In the genomic region with DNA sequence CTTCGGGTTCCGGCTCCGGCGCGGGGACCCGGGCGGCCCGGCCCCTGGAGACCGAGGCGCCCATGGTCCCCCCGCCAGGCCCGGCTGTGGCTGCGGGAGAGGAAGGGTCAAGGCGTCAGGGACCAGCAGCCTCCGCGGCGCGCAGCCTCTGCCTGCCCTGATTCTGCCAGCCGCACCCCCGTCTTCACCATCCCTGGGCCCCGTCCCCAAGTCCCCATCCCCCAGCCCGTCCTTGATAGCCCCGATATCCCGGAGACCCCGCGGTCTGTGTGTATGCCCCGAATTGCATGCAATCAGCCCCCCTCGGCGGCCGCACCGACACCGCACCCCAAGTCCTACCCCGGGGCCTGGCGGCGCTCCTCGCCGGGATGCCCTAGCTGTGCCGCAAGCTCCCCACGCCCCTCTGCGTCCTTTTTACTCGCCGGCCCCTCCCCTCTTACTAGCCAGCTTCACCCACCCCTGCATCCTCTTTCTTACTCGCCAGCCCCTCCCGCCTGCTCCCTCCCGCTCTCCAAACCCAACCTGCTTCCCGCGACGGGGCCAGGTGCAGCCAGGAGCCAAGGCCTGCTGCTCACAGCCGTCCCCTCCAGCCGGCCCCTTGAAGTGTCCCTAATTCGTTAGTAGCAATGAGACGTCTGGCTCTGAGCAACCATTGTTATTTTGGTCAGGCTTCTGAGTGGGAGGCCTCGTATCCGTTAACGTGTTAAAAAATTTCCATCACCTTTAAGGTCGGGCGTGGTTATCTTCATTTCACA, we compare ENCODE assay signal across 8 cellular contexts. TPM values are rescaled to one million over a fixed set of nuclear protein-coding genes. Genes with fewer than 3 reads are reported as not detected.
DNase-seq lines count a peak whose midpoint lies in the region; ATAC-seq and TF ChIP-seq lines count a peak whose summit lies in the region.

A gene with protein sequence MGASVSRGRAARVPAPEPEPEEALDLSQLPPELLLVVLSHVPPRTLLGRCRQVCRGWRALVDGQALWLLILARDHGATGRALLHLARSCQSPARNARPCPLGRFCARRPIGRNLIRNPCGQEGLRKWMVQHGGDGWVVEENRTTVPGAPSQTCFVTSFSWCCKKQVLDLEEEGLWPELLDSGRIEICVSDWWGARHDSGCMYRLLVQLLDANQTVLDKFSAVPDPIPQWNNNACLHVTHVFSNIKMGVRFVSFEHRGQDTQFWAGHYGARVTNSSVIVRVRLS (minus strand): TSS at position 386 of the 755 bp plus-strand sequence. CDS start 322 bp downstream, at position 64.

- CTCF ChIA-PET in CD8-positive, alpha-beta memory T cell (lab: Charles Lee), result no interaction called here
- CTCF ChIA-PET in activated CD8-positive, alpha-beta T cell treated with anti-CD3 and anti-CD28 coated beads for 36 hours (lab: Charles Lee), result interaction anchor here (0.9 to 1.0 kb wide), 3 partner anchors 20 to 70 kb away, joined by 3 to 4 read pairs (median 3); no protein-coding TSS in a partner anchor

- H3K9me3 ChIP-seq in CD8-positive, alpha-beta memory T cell (ENCODE audit: low read length), result no peaks in the 10 kb centered on the region
- peaks cover 4% of the 10 kb centered on the region; the same call in 1 of the 2 replicates for H3K9me3 ChIP-seq in HUES6 (ENCODE audit: control insufficient read depth, insufficient read depth, low read depth, low read length)

- peak within 1 kb of the TSS; percentile 54 for H3K9ac ChIP-seq in HUES6 (ENCODE audit: low read length)

- H3K36me3 Mint-ChIP-seq in CD8-positive, alpha-beta memory T cell, result no peaks in the 10 kb centered on the region
- no peaks in the 10 kb centered on the region for H3K36me3 Mint-ChIP-seq in activated CD8-positive, alpha-beta T cell treated with anti-CD3 and anti-CD28 coated beads for 36 hours (ENCODE audit: low read depth)
- H3K36me3 Mint-ChIP-seq in naive thymus-derived CD8-positive, alpha-beta T cell, result no peaks in the 10 kb centered on the region

- H3K27ac ChIP-seq in CD8-positive, alpha-beta memory T cell (ENCODE audit: low read depth, low read length), result no peak within 1 kb of the TSS
- no peak within 1 kb of the TSS for H3K27ac ChIP-seq in HUES6 (ENCODE audit: low read depth, low read length)

- no peak for DNase-seq in CD8-positive, alpha-beta memory T cell
- peak; percentile 31 for DNase-seq in activated CD8-positive, alpha-beta T cell treated with anti-CD3 and anti-CD28 coated beads for 36 hours
- DNase-seq in foreskin fibroblast (peak in 1 of 2 donors; percentile 17), NCI-H1436 (lab: John Stamatoyannopoulos, UW) (no peak)
- no peak for DNase-seq in naive thymus-derived CD8-positive, alpha-beta T cell
- DNase-seq in stimulated activated naive CD4-positive, alpha-beta T cell (lab: John Stamatoyannopoulos, UW), result no peak

- POLR2A ChIA-PET in CD8-positive, alpha-beta memory T cell (lab: Charles Lee), result no interaction called here
- POLR2A ChIA-PET in activated CD8-positive, alpha-beta T cell treated with anti-CD3 and anti-CD28 coated beads for 36 hours (lab: Charles Lee), result no interaction called here
- POLR2A ChIA-PET in naive thymus-derived CD8-positive, alpha-beta T cell (lab: Charles Lee), result no interaction called here

- peak within 1 kb of the TSS; percentile 73 to 90 (median 81) for H3K4me3 Mint-ChIP-seq in CD8-positive, alpha-beta memory T cell
- peak within 1 kb of the TSS; percentile 63 for H3K4me3 Mint-ChIP-seq in activated CD8-positive, alpha-beta T cell treated with anti-CD3 and anti-CD28 coated beads for 36 hours
- peak within 1 kb of the TSS; percentile 48 to 89 (median 77) for H3K4me3 Mint-ChIP-seq in naive thymus-derived CD8-positive, alpha-beta T cell

- intact Hi-C loops in activated CD8-positive, alpha-beta T cell treated with anti-CD3 and anti-CD28 coated beads for 36 hours (cut with micrococcal nuclease), result no loop called here

- no peaks in the 10 kb centered on the region for H3K36me3 ChIP-seq in CD8-positive, alpha-beta memory T cell (ENCODE audit: insufficient read depth, low read length)
- peaks cover 13% of the 10 kb centered on the region for H3K36me3 ChIP-seq in HUES6 (ENCODE audit: control insufficient read depth, insufficient read depth, low read length)

- H3K27ac Mint-ChIP-seq in CD8-positive, alpha-beta memory T cell, result peak within 1 kb of the TSS in 3 of 8 donors; percentile 17 to 68 (median 58)
- peak within 1 kb of the TSS; percentile 68 for H3K27ac Mint-ChIP-seq in activated CD8-positive, alpha-beta T cell treated with anti-CD3 and anti-CD28 coated beads for 36 hours
- H3K27ac Mint-ChIP-seq in naive thymus-derived CD8-positive, alpha-beta T cell, result peak within 1 kb of the TSS in 3 of 10 donors; percentile 5 to 80 (median 20)

- H3K27me3 ChIP-seq in CD8-positive, alpha-beta memory T cell (ENCODE audit: insufficient read depth, low read length, poor library complexity, severe bottlenecking), result no peaks in the 10 kb centered on the region
- H3K27me3 ChIP-seq in HUES6 (ENCODE audit: control insufficient read depth, insufficient read depth, low read length), result no peaks in the 10 kb centered on the region

- H3K4me3 ChIP-seq in CD8-positive, alpha-beta memory T cell (ENCODE audit: low read length), result peak within 1 kb of the TSS; percentile 44
- H3K4me3 ChIP-seq in HUES6 (ENCODE audit: low read depth, low read length), result peak within 1 kb of the TSS; percentile 96
- peak within 1 kb of the TSS; percentile 56 to 63 for H3K4me3 ChIP-seq in foreskin fibroblast (ENCODE audit: low read depth in 1 of 2, low read length in 2 of 2)

- H3K4me1 Mint-ChIP-seq in CD8-positive, alpha-beta memory T cell, result peaks cover 4 to 19% (median 7%) of the 10 kb centered on the region in 3 donors
- H3K4me1 Mint-ChIP-seq in activated CD8-positive, alpha-beta T cell treated with anti-CD3 and anti-CD28 coated beads for 36 hours (ENCODE audit: low read depth), result peaks cover 16% of the 10 kb centered on the region
- H3K4me1 Mint-ChIP-seq in naive thymus-derived CD8-positive, alpha-beta T cell, result peaks cover 0 to 21% (median 10%) of the 10 kb centered on the region in 4 donors

- peaks cover 8% of the 10 kb centered on the region for H3K4me1 ChIP-seq in CD8-positive, alpha-beta memory T cell (ENCODE audit: insufficient read depth, low read length)
- H3K4me1 ChIP-seq in HUES6 (ENCODE audit: control insufficient read depth, insufficient read depth, low read length), result peaks cover 4% of the 10 kb centered on the region; the same call in 1 of the 2 replicates

- peaks cover 0 to 24% of the 10 kb centered on the region in 2 donors for H3K27me3 Mint-ChIP-seq in CD8-positive, alpha-beta memory T cell
- peaks cover 17% of the 10 kb centered on the region for H3K27me3 Mint-ChIP-seq in activated CD8-positive, alpha-beta T cell treated with anti-CD3 and anti-CD28 coated beads for 36 hours
- H3K27me3 Mint-ChIP-seq in naive thymus-derived CD8-positive, alpha-beta T cell, result peaks cover 0 to 10% (median 4%) of the 10 kb centered on the region in 5 donors

- H3K9me3 Mint-ChIP-seq in CD8-positive, alpha-beta memory T cell, result no peaks in the 10 kb centered on the region
- H3K9me3 Mint-ChIP-seq in activated CD8-positive, alpha-beta T cell treated with anti-CD3 and anti-CD28 coated beads for 36 hours, result no peaks in the 10 kb centered on the region
- H3K9me3 Mint-ChIP-seq in naive thymus-derived CD8-positive, alpha-beta T cell, result peaks cover 0 to 3% (median 0%) of the 10 kb centered on the region in 9 donors

- TF ChIP-seq CTCF in activated CD8-positive, alpha-beta T cell treated with anti-CD3 and anti-CD28 coated beads for 36 hours (IDR thresholded peaks at IDR 0.05), result no peak
- no peak for TF ChIP-seq CTCF in foreskin fibroblast (IDR thresholded peaks at IDR 0.05; ENCODE audit: low read depth, low read length)

- no peak for ATAC-seq in activated CD8-positive, alpha-beta T cell treated with anti-CD3 and anti-CD28 coated beads for 36 hours
- peak in 1 of 2 donors; percentile 11 for ATAC-seq in naive thymus-derived CD8-positive, alpha-beta T cell
- ATAC-seq in GM18498 (IDR thresholded peaks at IDR 0.05; ENCODE audit: unreplicated experiment), result no peak

RNA-seq across cellular contexts. Expression of the gene that starts here (rescaled TPM):
- under 1 TPM; 0.37 to 0.80 TPM for total RNA-seq in CD8-positive, alpha-beta memory T cell
- polyA plus RNA-seq in CD8-positive, alpha-beta memory T cell, result 0.64 TPM
- total RNA-seq in activated CD8-positive, alpha-beta T cell treated with anti-CD3 and anti-CD28 coated beads for 36 hours, result 1 to 10 TPM; 1.9 to 2.3 TPM
- total RNA-seq in naive thymus-derived CD8-positive, alpha-beta T cell, result not detected
- under 1 TPM in 1 of 3 donors, not detected in 2; 0.17 TPM for polyA plus RNA-seq in naive thymus-derived CD8-positive, alpha-beta T cell

Comparison
In these comparisons a context has a peak if more than half of its experiments do, and no peak if none do; other contexts are left out.
1. H3K4me3 ChIP-seq: peak in every context shown above with its lines; median percentile 96 in HUES6; 60 in foreskin fibroblast; 44 in CD8-positive, alpha-beta memory T cell.